Comparison of ENCODE assay signal across 28 cellular contexts in genomic region chr13:77000475-77000874, GRCh38. TPM values are rescaled to one million over a fixed set of nuclear protein-coding genes. Genes with fewer than 3 reads are reported as not detected.
DNase-seq lines count a peak whose midpoint lies in the region; ATAC-seq and TF ChIP-seq lines count a peak whose summit lies in the region.
"Had no signal": no experiment of that assay in that cellular context is flagged by ENCODE, and none has a peak within 500 bp of the region (broad histone marks: within the 10 kb centered on the region; RNA-seq: fewer than 3 reads in every experiment).

No MANE protein-coding gene starts in this region.

- H3K27me3 ChIP-seq in hepatocyte (no peaks in the 10 kb centered on the region), psoas muscle (ENCODE audit: insufficient read depth in 3 of 3, low read length in 2 of 3) (no peaks in the 10 kb centered on the region), MG63 (no peaks in the 10 kb centered on the region)
- H3K27me3 ChIP-seq: testis had no signal

- intact Hi-C loops in psoas muscle (cut with DNase I) = no loop called here

- H3K9me3 ChIP-seq in hepatocyte (ENCODE audit: low read depth) (no peaks in the 10 kb centered on the region), psoas muscle (no peaks in the 10 kb centered on the region), MG63 (no peaks in the 10 kb centered on the region)
- H3K9me3 ChIP-seq: testis had no signal

- peaks cover 4% of the 10 kb centered on the region for H3K79me2 ChIP-seq in hepatocyte
- H3K79me2 ChIP-seq: parathyroid adenoma had no signal

- no peak overlapping the region for H3K4me3 ChIP-seq in AG10803 (ENCODE audit: low read length)
- H3K4me3 ChIP-seq in hepatocyte = no peak overlapping the region
- H3K4me3 ChIP-seq in psoas muscle = no peak overlapping the region
- no peak overlapping the region for H3K4me3 ChIP-seq in MG63
- H3K4me3 ChIP-seq: testis had no signal

- peak overlapping the region; percentile 10 for H3K27ac ChIP-seq in hepatocyte
- no peak overlapping the region for H3K27ac ChIP-seq in psoas muscle
- H3K27ac ChIP-seq: epithelial cell of prostate, HL-60, parathyroid adenoma, testis had no signal

- H3K9me2 ChIP-seq in hepatocyte (replicated peaks; ENCODE audit: insufficient read depth) = no peaks in the 10 kb centered on the region

- H3K36me3 ChIP-seq in hepatocyte (replicated peaks; ENCODE audit: insufficient read depth, low read depth) (no peaks in the 10 kb centered on the region), psoas muscle (ENCODE audit: insufficient read depth in 1 of 2, low read depth in 1 of 2) (peaks cover 10 to 70% of the 10 kb centered on the region in 2 donors), MG63 (peaks cover 48% of the 10 kb centered on the region)

- no peaks in the 10 kb centered on the region for H4K20me1 ChIP-seq in hepatocyte (ENCODE audit: insufficient read depth, poor library complexity, severe bottlenecking)

- H3K4me1 ChIP-seq in hepatocyte (ENCODE audit: insufficient read depth) (peaks cover 10% of the 10 kb centered on the region), psoas muscle (peaks cover 4% of the 10 kb centered on the region)
- H3K4me1 ChIP-seq: parathyroid adenoma had no signal

- WGBS in hepatocyte (ENCODE audit: low lambda C conversion rate, missing lambda C conversion rate) = 54% methylated on average over 1 of the region's 1 CpG
- WGBS in psoas muscle, 3 donors = 61 to 75% (median 64%) methylated on average over 1 of the region's 1 CpG

- H3K4me2 ChIP-seq in hepatocyte = no peak overlapping the region

- DNase-seq in AG10803 (ENCODE audit: low read depth) = peak; percentile 55
- peak; percentile 19 for DNase-seq in HCEC 1CT
- DNase-seq in NOMO-1 treated with DMSO at 0.1 percent for 48 hours (lab: John Stamatoyannopoulos, UW; ENCODE audit: unreplicated experiment) = peak; percentile 36
- no peak for DNase-seq in hepatocyte (ENCODE audit: low spot score)
- no peak for DNase-seq in psoas muscle
- DNase-seq in ecto neural progenitor cell (ENCODE audit: low spot score) = no peak
- DNase-seq in MG63 = no peak
- DNase-seq: activated CD4-positive, alpha-beta memory T cell treated with anti-CD3 and anti-CD28 coated beads for 36 hours; activated naive CD4-positive, alpha-beta T cell treated with Interleukin-2 at 50 U/mL for 16 hours; DMS79 treated with DMSO at 0.1 percent for 48 hours; H9; NCI-H1105; NCI-H2081; NCI-H446; stimulated activated CD4-positive, alpha-beta T cell treated with anti-CD3 and anti-CD28 coated beads, Interleukin-2, amount 100 ng/mL, for 24 hours; stimulated activated naive B cell treated with anti-CD40 and anti-IgM and Interleukin-4, amounts not matched to agents 10 μg/mL and 1 μg/mL and 100 μg/mL, for 72 hours; testis had no signal

- ATAC-seq in psoas muscle (no peak), GM21528 (IDR thresholded peaks at IDR 0.05; ENCODE audit: low FRiP score, unreplicated experiment) (no peak)
- ATAC-seq: stimulated activated naive B cell treated with anti-CD40 and anti-IgM and Interleukin-4, amounts not matched to agents 10 μg/mL and 1 μg/mL and 100 μg/mL, for 72 hours; WTC11 had no signal

- H2AFZ ChIP-seq in hepatocyte = no peak overlapping the region
- H2AFZ ChIP-seq: parathyroid adenoma had no signal

- no peak for TF ChIP-seq CTCF in AG10803 (conservative IDR thresholded peaks at IDR 0.05; ENCODE audit: low read length)
- TF ChIP-seq CTCF in hepatocyte (IDR thresholded peaks at IDR 0.05; ENCODE audit: poor library complexity) = no peak
- no peak for TF ChIP-seq CTCF in psoas muscle (IDR thresholded peaks at IDR 0.05)

RNA-seq across cellular contexts. Expression of gene CLN5, which starts 8.6 kb away (rescaled TPM):
- total RNA-seq in hepatocyte (41.1 and 45.2 TPM in 2 replicates), psoas muscle (1 to 10 TPM; 5.8 to 9.5 (median 8.9) TPM)
- polyA plus RNA-seq in hepatocyte (31.2 and 31.5 TPM in 2 replicates), psoas muscle (10 to 100 TPM in 1 of 3 donors, 1 to 10 TPM in 2; 4.9 to 10.6 (median 8.0) TPM)
- total RNA-seq in MG63 (2014; rRNA removed; shearing (Covaris generic); ENCODE audit: low replicate concordance) = 13.5 and 17.1 TPM in 2 replicates

RNA-seq across cellular contexts. Expression of gene FBXL3, which starts 26.5 kb away (rescaled TPM):
- 47.7 and 61.8 TPM in 2 replicates for total RNA-seq in hepatocyte
- 25.1 and 26.5 TPM in 2 replicates for polyA plus RNA-seq in hepatocyte
- total RNA-seq in psoas muscle = 10 to 100 TPM; 23.5 to 40.4 (median 24.4) TPM
- polyA plus RNA-seq in psoas muscle = 10 to 100 TPM; 12.5 to 41.3 (median 25.1) TPM
- total RNA-seq in MG63 (2014; rRNA removed; shearing (Covaris generic); ENCODE audit: low replicate concordance) = 27.3 and 32.5 TPM in 2 replicates

RNA-seq across cellular contexts. Expression of gene ACOD1, which starts 52.2 kb away (rescaled TPM):
- total RNA-seq in hepatocyte = not detected in 2 replicates
- not detected in 2 replicates for polyA plus RNA-seq in hepatocyte
- not detected for total RNA-seq in psoas muscle
- not detected for polyA plus RNA-seq in psoas muscle
- total RNA-seq in MG63 (2014; rRNA removed; shearing (Covaris generic); ENCODE audit: low replicate concordance) = 0.16 TPM in 1 of 2 replicates, not detected in the other
- total RNA-seq: activated CD4-positive, alpha-beta memory T cell treated with anti-CD3 and anti-CD28 coated beads for 36 hours; cardiac septum; H9; mesenteric fat pad; SK-MEL-5; skeletal muscle tissue; T-helper 2 cell treated with Interferon-gamma antibody and Interleukin-4, amounts not matched to agents 100 ng/mL and 5 ng/mL, for 36 hours; WTC11 had no signal
- polyA plus RNA-seq: AG04450 had no signal

Comparison
In these comparisons a context has a peak if more than half of its experiments do, and no peak if none do; other contexts are left out.
1. DNase-seq: peak in AG10803 (single experiment), HCEC 1CT (single experiment) and NOMO-1 treated with DMSO at 0.1 percent for 48 hours (single experiment); none in hepatocyte (single experiment), psoas muscle (0 of 2), ecto neural progenitor cell (single experiment) and MG63 (single experiment).